Comparison of ENCODE assay signal across 20 cellular contexts in the genomic region with DNA sequence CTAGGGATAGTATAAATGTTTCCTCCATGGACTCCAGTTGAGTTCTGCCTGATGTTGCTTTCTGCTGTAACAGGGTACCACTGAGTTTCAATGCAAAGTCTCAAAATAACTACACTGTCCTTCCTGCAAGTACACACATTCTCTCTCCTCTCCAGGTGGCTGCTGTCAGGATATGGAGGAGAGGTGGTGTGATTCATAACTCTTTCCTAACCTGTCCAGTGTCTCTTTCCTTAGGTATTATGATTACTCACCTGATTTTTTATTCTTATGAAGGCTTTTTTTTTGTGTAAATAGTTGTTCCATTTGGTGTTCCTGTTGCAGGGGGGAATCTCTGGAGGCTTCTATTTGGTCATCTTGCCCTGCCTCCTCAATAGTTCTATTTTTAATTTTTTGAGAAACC. TPM values are rescaled to one million over a fixed set of nuclear protein-coding genes. Genes with fewer than 3 reads are reported as not detected.
DNase-seq lines count a peak whose midpoint lies in the region; ATAC-seq, FAIRE-seq and TF ChIP-seq lines count a peak whose summit lies in the region.
"Had no signal": no experiment of that assay in that cellular context is flagged by ENCODE, and none has a peak within 500 bp of the region (broad histone marks: within the 10 kb centered on the region; RNA-seq: fewer than 3 reads in every experiment).

No MANE protein-coding gene starts in this region.

- no peak overlapping the region for H3K9ac ChIP-seq in astrocyte (ENCODE audit: low read length)
- H3K9ac ChIP-seq: GM23248 had no signal

- H3K27ac ChIP-seq in RWPE1 (no peak overlapping the region), astrocyte (ENCODE audit: low read depth, low read length) (no peak overlapping the region)
- H3K27ac ChIP-seq: GM23248 had no signal

- no peak overlapping the region for H3K4me3 Mint-ChIP-seq in astrocyte (ENCODE audit: unreplicated experiment)
- H3K4me3 Mint-ChIP-seq in T-helper 17 cell = no peak overlapping the region
- H3K4me3 Mint-ChIP-seq: CD4-positive, alpha-beta memory T cell; H9 had no signal

- H3K4me1 ChIP-seq in astrocyte (ENCODE audit: insufficient read depth, low read length) = no peaks in the 10 kb centered on the region

- no peaks in the 10 kb centered on the region for H3K9me3 ChIP-seq in astrocyte (ENCODE audit: insufficient read depth, low read depth, low read length)
- H3K9me3 ChIP-seq in T-helper 17 cell (ENCODE audit: control insufficient read depth, low read length, poor library complexity, severe bottlenecking) = no peaks in the 10 kb centered on the region

- no peaks in the 10 kb centered on the region for H3K27me3 ChIP-seq in astrocyte (ENCODE audit: insufficient read depth, low read length)

- H3K27me3 Mint-ChIP-seq in astrocyte (ENCODE audit: low read depth, unreplicated experiment) (no peaks in the 10 kb centered on the region), T-helper 17 cell (no peaks in the 10 kb centered on the region)
- H3K27me3 Mint-ChIP-seq: CD4-positive, alpha-beta memory T cell had no signal

- no peak overlapping the region for H3K4me2 ChIP-seq in astrocyte (ENCODE audit: low read length)

- DNase-seq in RWPE1 (ENCODE audit: low spot score) (peak; percentile 3), astrocyte (ENCODE audit: low read depth) (no peak), epithelial cell of esophagus (ENCODE audit: low read depth) (peak; percentile 62), DMS79 (lab: John Stamatoyannopoulos, UW) (no peak), cerebellar cortex (ENCODE audit: low spot score) (no peak), T-helper 17 cell (no peak)
- DNase-seq: C1 segment of cervical spinal cord; Calu3; CD4-positive, alpha-beta memory T cell; COR-L47; DMS53; DND-41; GM23248; H9 had no signal

- no peaks in the 10 kb centered on the region for H3K36me3 ChIP-seq in astrocyte (ENCODE audit: insufficient read depth, low read length)

- H3K9me3 Mint-ChIP-seq in astrocyte (ENCODE audit: unreplicated experiment) = no peaks in the 10 kb centered on the region

- H3K79me2 ChIP-seq in astrocyte (ENCODE audit: insufficient read depth, low read length) = no peaks in the 10 kb centered on the region

- FAIRE-seq in astrocyte (lab: Jason Lieb, UNC) = peak; percentile 26
- FAIRE-seq: G401.6, GM12892, H1 had no signal

- no peaks in the 10 kb centered on the region for H3K4me1 Mint-ChIP-seq in astrocyte (ENCODE audit: low read depth, unreplicated experiment)
- no peaks in the 10 kb centered on the region for H3K4me1 Mint-ChIP-seq in T-helper 17 cell
- H3K4me1 Mint-ChIP-seq: CD4-positive, alpha-beta memory T cell; H9 had no signal

- CTCF ChIA-PET in RWPE1 (lab: Yijun Ruan, JAX) = no interaction called here

- TF ChIP-seq CTCF in RWPE1 (conservative IDR thresholded peaks at IDR 0.05; ENCODE audit: low read depth) (no peak), astrocyte (IDR thresholded peaks at IDR 0.05; ENCODE audit: insufficient read depth, low read depth, low read length) (no peak), epithelial cell of esophagus (IDR thresholded peaks at IDR 0.05; ENCODE audit: insufficient read depth, low read depth, low read length, missing control alignments) (no peak)

- no peaks in the 10 kb centered on the region for H3K36me3 Mint-ChIP-seq in astrocyte (ENCODE audit: low read depth, unreplicated experiment)
- H3K36me3 Mint-ChIP-seq in T-helper 17 cell (ENCODE audit: low read depth) = no peaks in the 10 kb centered on the region
- H3K36me3 Mint-ChIP-seq: CD4-positive, alpha-beta memory T cell had no signal

- H4K20me1 ChIP-seq in astrocyte (ENCODE audit: insufficient read depth, low read length) = no peaks in the 10 kb centered on the region

- H3K27ac Mint-ChIP-seq in astrocyte (ENCODE audit: unreplicated experiment) (no peak overlapping the region), T-helper 17 cell (no peak overlapping the region)
- H3K27ac Mint-ChIP-seq: CD4-positive, alpha-beta memory T cell; H9 had no signal

- H3K4me3 ChIP-seq in astrocyte (ENCODE audit: insufficient read depth, low read depth, low read length) = no peak overlapping the region
- no peak overlapping the region for H3K4me3 ChIP-seq in epithelial cell of esophagus (ENCODE audit: low read length)
- H3K4me3 ChIP-seq: GM23248 had no signal

- no peak for ATAC-seq in T-helper 17 cell
- ATAC-seq: HCT116 had no signal

- POLR2A ChIA-PET in RWPE1 (lab: Yijun Ruan, JAX; ENCODE audit: low non-redundant PET) = no interaction called here

- no peak overlapping the region for H2AFZ ChIP-seq in astrocyte (ENCODE audit: low read depth, low read length)
- H2AFZ ChIP-seq: GM23248 had no signal

RNA-seq across cellular contexts. Expression of gene POF1B, which starts 39.8 kb away (rescaled TPM):
- total RNA-seq in astrocyte (not detected in 2 replicates), T-helper 17 cell (under 1 TPM; 0.29 to 0.85 TPM)
- total RNA-seq: A172, A673, GM23248, H1, H9 had no signal

Comparison
In these comparisons a context has a peak if more than half of its experiments do, and no peak if none do; other contexts are left out.
1. DNase-seq: peak in RWPE1 (single experiment) and epithelial cell of esophagus (single experiment); none in astrocyte (single experiment), DMS79 (single experiment), cerebellar cortex (single experiment) and T-helper 17 cell (0 of 3).